In the genomic region with DNA sequence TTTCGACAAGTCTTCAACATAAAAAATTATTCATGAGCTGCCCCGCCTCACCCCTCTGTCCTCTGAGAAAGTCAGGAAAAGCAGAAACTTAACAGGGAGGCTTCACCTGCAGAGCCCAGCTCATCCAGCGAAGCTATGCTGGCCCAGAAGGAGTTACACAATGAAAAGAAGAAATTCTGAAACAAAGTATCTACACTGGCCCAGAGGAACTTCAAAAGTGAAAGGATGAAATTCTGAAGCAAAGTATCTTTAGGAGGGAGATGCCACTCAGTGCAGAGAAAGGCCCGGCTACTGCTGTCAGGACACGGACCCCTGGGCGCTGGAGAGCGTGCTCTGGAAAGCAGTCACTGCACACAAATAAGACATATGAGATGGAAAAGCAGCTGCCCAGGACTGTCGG, we compare ENCODE assay signal across 14 cellular contexts. TPM values are rescaled to one million over a fixed set of nuclear protein-coding genes. Genes with fewer than 3 reads are reported as not detected.
DNase-seq lines count a peak whose midpoint lies in the region; ATAC-seq and TF ChIP-seq lines count a peak whose summit lies in the region.
"Had no signal": no experiment of that assay in that cellular context is flagged by ENCODE, and none has a peak within 500 bp of the region (broad histone marks: within the 10 kb centered on the region; RNA-seq: fewer than 3 reads in every experiment).

No MANE protein-coding gene starts in this region.

- H3K27ac ChIP-seq in hepatocyte = no peak overlapping the region
- no peak overlapping the region for H3K27ac ChIP-seq in caudate nucleus (ENCODE audit: low read depth, low read length)
- H3K27ac ChIP-seq in vagina = no peak overlapping the region

- H3K4me3 ChIP-seq in hepatocyte = no peak overlapping the region
- H3K4me3 ChIP-seq in vagina = no peak overlapping the region

- TF ChIP-seq POLR2A in vagina (IDR thresholded peaks at IDR 0.05) = no peak

- no peak for TF ChIP-seq CTCF in WTC11 (IDR thresholded peaks at IDR 0.05)
- TF ChIP-seq CTCF in hepatocyte (IDR thresholded peaks at IDR 0.05; ENCODE audit: poor library complexity) = no peak
- TF ChIP-seq CTCF in type B pancreatic cell (conservative IDR thresholded peaks at IDR 0.05) = no peak
- TF ChIP-seq CTCF in vagina (IDR thresholded peaks at IDR 0.05) = no peak

- peak overlapping the region; percentile 83 for H3K27ac Mint-ChIP-seq in activated naive CD4-positive, alpha-beta T cell treated with anti-CD3 and anti-CD28 coated beads, Interleukin-2, amount 50 U/mL, for 24 hours
- no peak overlapping the region; the same call in 1 of the 2 replicates for H3K27ac Mint-ChIP-seq in WTC11
- no peak overlapping the region for H3K27ac Mint-ChIP-seq in type B pancreatic cell

- CTCF ChIA-PET in WTC11 (lab: Charles Lee) = interaction anchor here (1.1 kb wide), 1 partner anchor 40 kb away, joined by 5 read pairs; no protein-coding TSS in a partner anchor

- no peaks in the 10 kb centered on the region for H3K36me3 ChIP-seq in hepatocyte (replicated peaks; ENCODE audit: insufficient read depth, low read depth)
- peaks cover 0 to 18% of the 10 kb centered on the region in 2 donors for H3K36me3 ChIP-seq in vagina

- no peaks in the 10 kb centered on the region for H3K27me3 ChIP-seq in hepatocyte
- no peaks in the 10 kb centered on the region for H3K27me3 ChIP-seq in vagina

- no peak for ATAC-seq in WTC11
- ATAC-seq: left cardiac atrium, Right ventricle myocardium inferior had no signal

- H3K27me3 Mint-ChIP-seq in activated naive CD4-positive, alpha-beta T cell treated with anti-CD3 and anti-CD28 coated beads, Interleukin-2, amount 50 U/mL, for 24 hours = no peaks in the 10 kb centered on the region
- H3K27me3 Mint-ChIP-seq in WTC11 (ENCODE audit: low read depth) = no peaks in the 10 kb centered on the region
- H3K27me3 Mint-ChIP-seq in type B pancreatic cell = no peaks in the 10 kb centered on the region

- H3K4me1 Mint-ChIP-seq in activated naive CD4-positive, alpha-beta T cell treated with anti-CD3 and anti-CD28 coated beads, Interleukin-2, amount 50 U/mL, for 24 hours = peaks cover 34% of the 10 kb centered on the region
- peaks cover 20% of the 10 kb centered on the region for H3K4me1 Mint-ChIP-seq in WTC11
- peaks cover 14% of the 10 kb centered on the region for H3K4me1 Mint-ChIP-seq in type B pancreatic cell (ENCODE audit: unreplicated experiment)

- intact Hi-C loops in vagina (cut with DNase I) = no loop called here

- H3K4me2 ChIP-seq in hepatocyte = peak overlapping the region; percentile 98

- H3K4me1 ChIP-seq in hepatocyte (ENCODE audit: insufficient read depth) = peaks cover 11% of the 10 kb centered on the region
- peaks cover 45% of the 10 kb centered on the region for H3K4me1 ChIP-seq in vagina

- H3K9me2 ChIP-seq in hepatocyte (replicated peaks; ENCODE audit: insufficient read depth) = no peaks in the 10 kb centered on the region

- H3K79me2 ChIP-seq in hepatocyte = peaks cover 27% of the 10 kb centered on the region

- H3K9me3 Mint-ChIP-seq in activated naive CD4-positive, alpha-beta T cell treated with anti-CD3 and anti-CD28 coated beads, Interleukin-2, amount 50 U/mL, for 24 hours = no peaks in the 10 kb centered on the region
- H3K9me3 Mint-ChIP-seq in WTC11 (no peaks in the 10 kb centered on the region; the same call in 1 of the 2 replicates), type B pancreatic cell (no peaks in the 10 kb centered on the region)

- H3K36me3 Mint-ChIP-seq in activated naive CD4-positive, alpha-beta T cell treated with anti-CD3 and anti-CD28 coated beads, Interleukin-2, amount 50 U/mL, for 24 hours = no peaks in the 10 kb centered on the region
- H3K36me3 Mint-ChIP-seq in WTC11 (peaks cover 34% of the 10 kb centered on the region), type B pancreatic cell (no peaks in the 10 kb centered on the region)

- H3K9me3 ChIP-seq in hepatocyte (ENCODE audit: low read depth) (no peaks in the 10 kb centered on the region), vagina (no peaks in the 10 kb centered on the region)

- POLR2A ChIA-PET in WTC11 (lab: Charles Lee) = no interaction called here

- 95% methylated on average over 8 of the region's 8 CpGs for WGBS in hepatocyte (ENCODE audit: low lambda C conversion rate, missing lambda C conversion rate)

- peaks cover 3% of the 10 kb centered on the region for H4K20me1 ChIP-seq in hepatocyte (ENCODE audit: insufficient read depth, poor library complexity, severe bottlenecking)

- no peak for DNase-seq in activated naive CD4-positive, alpha-beta T cell treated with Interleukin-2 at 50 U/mL for 16 hours
- DNase-seq in WTC11 (ENCODE audit: low spot score) = no peak
- DNase-seq in hepatocyte (ENCODE audit: low spot score) = no peak
- no peak for DNase-seq in type B pancreatic cell (ENCODE audit: extremely low spot score, unreplicated experiment)
- DNase-seq in stimulated activated naive CD4-positive, alpha-beta T cell treated with Interleukin-2 at 50 U/mL for 16 hours (lab: John Stamatoyannopoulos, UW) = no peak
- DNase-seq in caudate nucleus (lab: John Stamatoyannopoulos, UW) = no peak
- DNase-seq in vagina (ENCODE audit: extremely low spot score in 2 of 2) = no peak
- DNase-seq: activated CD4-positive, CD25-positive, alpha-beta regulatory T cell treated with anti-CD3 and anti-CD28 coated beads, Interleukin-2, amount 50 U/mL, for 72 hours; left cardiac atrium; MM.1S; occipital lobe had no signal

- no peak overlapping the region for H2AFZ ChIP-seq in hepatocyte

- H3K4me3 Mint-ChIP-seq in activated naive CD4-positive, alpha-beta T cell treated with anti-CD3 and anti-CD28 coated beads, Interleukin-2, amount 50 U/mL, for 24 hours = peak overlapping the region; percentile 72
- H3K4me3 Mint-ChIP-seq in WTC11 (peak overlapping the region; percentile 64), type B pancreatic cell (peak overlapping the region; percentile 82)

TF ChIP-seq in WTC11, 78 proteins besides CTCF, POLR2A, EP300 and RAD21 (continues in another document):
- TF ChIP-seq ZNF416 (CRISPR knock-in tag; IDR thresholded peaks at IDR 0.05) (no peak), MYBL2 (CRISPR knock-in tag; IDR thresholded peaks at IDR 0.05) (no peak), ELF4 (CRISPR knock-in tag; IDR thresholded peaks at IDR 0.05; ENCODE audit: low read depth) (no peak), EMX1 (CRISPR knock-in tag; IDR thresholded peaks at IDR 0.05) (no peak), SMAD4 (CRISPR knock-in tag; IDR thresholded peaks at IDR 0.05) (no peak)
- TF ChIP-seq, protein P1, sequence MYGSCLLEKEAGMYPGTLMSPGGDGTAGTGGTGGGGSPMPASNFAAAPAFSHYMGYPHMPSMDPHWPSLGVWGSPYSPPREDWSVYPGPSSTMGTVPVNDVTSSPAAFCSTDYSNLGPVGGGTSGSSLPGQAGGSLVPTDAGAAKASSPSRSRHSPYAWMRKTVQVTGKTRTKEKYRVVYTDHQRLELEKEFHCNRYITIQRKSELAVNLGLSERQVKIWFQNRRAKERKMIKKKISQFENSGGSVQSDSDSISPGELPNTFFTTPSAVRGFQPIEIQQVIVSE (CRISPR knock-in tag; IDR thresholded peaks at IDR 0.05; ENCODE audit: borderline replicate concordance) = no peak
- TF ChIP-seq, protein P2, sequence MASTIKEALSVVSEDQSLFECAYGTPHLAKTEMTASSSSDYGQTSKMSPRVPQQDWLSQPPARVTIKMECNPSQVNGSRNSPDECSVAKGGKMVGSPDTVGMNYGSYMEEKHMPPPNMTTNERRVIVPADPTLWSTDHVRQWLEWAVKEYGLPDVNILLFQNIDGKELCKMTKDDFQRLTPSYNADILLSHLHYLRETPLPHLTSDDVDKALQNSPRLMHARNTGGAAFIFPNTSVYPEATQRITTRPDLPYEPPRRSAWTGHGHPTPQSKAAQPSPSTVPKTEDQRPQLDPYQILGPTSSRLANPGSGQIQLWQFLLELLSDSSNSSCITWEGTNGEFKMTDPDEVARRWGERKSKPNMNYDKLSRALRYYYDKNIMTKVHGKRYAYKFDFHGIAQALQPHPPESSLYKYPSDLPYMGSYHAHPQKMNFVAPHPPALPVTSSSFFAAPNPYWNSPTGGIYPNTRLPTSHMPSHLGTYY (CRISPR knock-in tag; IDR thresholded peaks at IDR 0.05) = no peak
- TF ChIP-seq, protein P3, sequence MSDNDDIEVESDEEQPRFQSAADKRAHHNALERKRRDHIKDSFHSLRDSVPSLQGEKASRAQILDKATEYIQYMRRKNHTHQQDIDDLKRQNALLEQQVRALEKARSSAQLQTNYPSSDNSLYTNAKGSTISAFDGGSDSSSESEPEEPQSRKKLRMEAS (CRISPR knock-in tag; IDR thresholded peaks at IDR 0.05) = no peak

RNA-seq across cellular contexts. Expression of a gene that starts 1.6 kb away (rescaled TPM):
- total RNA-seq in WTC11 (2021) = 23.0 to 29.5 TPM (median 25.8 TPM) in 3 replicates
- 19.6 and 22.4 TPM in 2 replicates for total RNA-seq in hepatocyte
- 38.9 and 53.5 TPM in 2 replicates for polyA plus RNA-seq in hepatocyte
- total RNA-seq in type B pancreatic cell (ENCODE audit: low replicate concordance) = 30.2 and 32.5 TPM in 2 replicates
- total RNA-seq in vagina = 61.4 TPM

RNA-seq across cellular contexts. Expression of a gene that starts 1.8 kb away (rescaled TPM):
- 63.1 to 82.0 TPM (median 64.5 TPM) in 3 replicates for total RNA-seq in WTC11 (2021)
- 58.7 and 70.8 TPM in 2 replicates for total RNA-seq in hepatocyte
- polyA plus RNA-seq in hepatocyte = 191 and 215 TPM in 2 replicates
- 80.4 and 91.4 TPM in 2 replicates for total RNA-seq in type B pancreatic cell (ENCODE audit: low replicate concordance)
- total RNA-seq in vagina = 50.8 TPM

RNA-seq across cellular contexts. Expression of a gene that starts 11.3 kb away (rescaled TPM):
- total RNA-seq in WTC11 (2021) = not detected in 3 replicates
- total RNA-seq in hepatocyte = not detected in 2 replicates
- polyA plus RNA-seq in hepatocyte = not detected in 2 replicates
- total RNA-seq in type B pancreatic cell (ENCODE audit: low replicate concordance) = 0.31 TPM in 1 of 2 replicates, not detected in the other
- not detected for total RNA-seq in vagina
- total RNA-seq: glomerular endothelial cell, left cardiac atrium, occipital lobe, Right ventricle myocardium inferior had no signal

RNA-seq across cellular contexts. Expression of a gene that starts 43.4 kb away (rescaled TPM):
- total RNA-seq in WTC11 (2021) (272 to 288 TPM (median 282 TPM) in 3 replicates), hepatocyte (101 and 119 TPM in 2 replicates), type B pancreatic cell (ENCODE audit: low replicate concordance) (116 and 153 TPM in 2 replicates), vagina (134 TPM)
- polyA plus RNA-seq in hepatocyte = 237 and 273 TPM in 2 replicates

RNA-seq across cellular contexts. Expression of a gene that starts 51.6 kb away (rescaled TPM):
- total RNA-seq in WTC11 (2021) = 142 to 154 TPM (median 149 TPM) in 3 replicates
- total RNA-seq in hepatocyte = 5.2 and 6.9 TPM in 2 replicates
- 5.1 and 6.8 TPM in 2 replicates for polyA plus RNA-seq in hepatocyte
- 17.7 and 36.8 TPM in 2 replicates for total RNA-seq in type B pancreatic cell (ENCODE audit: low replicate concordance)
- total RNA-seq in vagina = 10.8 TPM
